ENCODE assay signal across 1 cellular context in genomic region chr5:108381955-108382783, GRCh38.
TF ChIP-seq lines count a peak whose summit lies in the region.

TSS of gene FBXL17 (minus strand) at chr5:108382098.

TF ChIP-seq in HepG2, 621 proteins besides CTCF, POLR2A, EP300 and RAD21 (continued from another document and continues in another):
- TF ChIP-seq REPIN1 (CRISPR knock-in tag; IDR thresholded peaks at IDR 0.05; ENCODE audit: borderline replicate concordance, low read depth) = peak; percentile 97
- peak; percentile 44; the same call in 1 of the 2 replicates for TF ChIP-seq TBX3 (IDR thresholded peaks at IDR 0.05; ENCODE audit: borderline replicate concordance)
- 0 out of 2 replicates have a peak, but pooled peaks have one; percentile 55 for TF ChIP-seq HOXA7 (CRISPR knock-in tag; IDR thresholded peaks at IDR 0.05)
- no peak for TF ChIP-seq SMARCE1 (IDR thresholded peaks at IDR 0.05; ENCODE audit: borderline replicate concordance)
- peak; percentile 68 for TF ChIP-seq ARID5B (CRISPR knock-in tag; IDR thresholded peaks at IDR 0.05)
- TF ChIP-seq FOXC1 (CRISPR knock-in tag; IDR thresholded peaks at IDR 0.05; ENCODE audit: borderline replicate concordance) = peak; percentile 75; the same call in 1 of the 2 replicates
- peak; percentile 78 for TF ChIP-seq AGO2 (optimal IDR thresholded peaks at IDR 0.05; ENCODE audit: low read depth, low read length)
- 0 out of 2 replicates have a peak, but pooled peaks have one; percentile 27 for TF ChIP-seq FOSL1 (CRISPR knock-in tag; IDR thresholded peaks at IDR 0.05; ENCODE audit: borderline replicate concordance)
- no peak for TF ChIP-seq PRPF4 (IDR thresholded peaks at IDR 0.05; ENCODE audit: low read depth, low read length, poor library complexity, severe bottlenecking)
- TF ChIP-seq ZNF253 (CRISPR knock-in tag; IDR thresholded peaks at IDR 0.05; ENCODE audit: borderline replicate concordance) = no peak
- peak; percentile 82 for TF ChIP-seq THAP11 (CRISPR knock-in tag; IDR thresholded peaks at IDR 0.05)
- TF ChIP-seq ZNF674 (CRISPR knock-in tag; IDR thresholded peaks at IDR 0.05; ENCODE audit: low read depth) = no peak
- peak; percentile 87 for TF ChIP-seq RNF2 (conservative IDR thresholded peaks at IDR 0.05; ENCODE audit: low read depth)
- TF ChIP-seq THAP7 (CRISPR knock-in tag; IDR thresholded peaks at IDR 0.05) = no peak
- no peak; the same call in none of the 2 replicates for TF ChIP-seq PAXIP1 (CRISPR knock-in tag; conservative IDR thresholded peaks at IDR 0.05)
- peak; percentile 73 for TF ChIP-seq ATF1 (CRISPR knock-in tag; IDR thresholded peaks at IDR 0.05)
- TF ChIP-seq ZNF574 (CRISPR knock-in tag; IDR thresholded peaks at IDR 0.05) = peak; percentile 87
- peak; percentile 95 for TF ChIP-seq ZSCAN31 (CRISPR knock-in tag; IDR thresholded peaks at IDR 0.05; ENCODE audit: low read depth)
- peak; percentile 43; the same call in 1 of the 2 replicates for TF ChIP-seq CENPT (CRISPR knock-in tag; IDR thresholded peaks at IDR 0.05; ENCODE audit: low read depth)
- no peak for TF ChIP-seq NPAS2 (CRISPR knock-in tag; IDR thresholded peaks at IDR 0.05; ENCODE audit: borderline replicate concordance)
- no peak for TF ChIP-seq ZNF207 (IDR thresholded peaks at IDR 0.05; ENCODE audit: borderline replicate concordance)
- TF ChIP-seq GTF2F1 (IDR thresholded peaks at IDR 0.05; ENCODE audit: low read length) = no peak
- TF ChIP-seq HCFC1 (IDR thresholded peaks at IDR 0.05; ENCODE audit: low read depth, low read length) = peak; percentile 2; the same call in 1 of the 2 replicates
- no peak for TF ChIP-seq NFIC (IDR thresholded peaks at IDR 0.05; ENCODE audit: low read length)
- peak; percentile 87 for TF ChIP-seq RFXAP (CRISPR knock-in tag; IDR thresholded peaks at IDR 0.05; ENCODE audit: borderline replicate concordance)
- TF ChIP-seq ZNF724P (CRISPR knock-in tag; IDR thresholded peaks at IDR 0.05; ENCODE audit: borderline replicate concordance) = peak; percentile 89; the same call in 1 of the 2 replicates
- TF ChIP-seq ZFP41 (CRISPR knock-in tag; IDR thresholded peaks at IDR 0.05; ENCODE audit: borderline replicate concordance) = no peak; the same call in 1 of the 2 replicates
- TF ChIP-seq ZNF709 (CRISPR knock-in tag; IDR thresholded peaks at IDR 0.05) = peak; percentile 89
- TF ChIP-seq MLX (CRISPR knock-in tag; IDR thresholded peaks at IDR 0.05) = peak; percentile 67
- 0 out of 2 replicates have a peak, but pooled peaks have one; percentile 32 for TF ChIP-seq ATF3 (CRISPR knock-in tag; IDR thresholded peaks at IDR 0.05)
- peak; percentile 95 for TF ChIP-seq NR2C2 (CRISPR knock-in tag; IDR thresholded peaks at IDR 0.05; ENCODE audit: borderline replicate concordance)
- TF ChIP-seq ZNF205 (CRISPR knock-in tag; IDR thresholded peaks at IDR 0.05) = peak; percentile 75; the same call in 1 of the 2 replicates
- TF ChIP-seq NKX3-1 (CRISPR knock-in tag; IDR thresholded peaks at IDR 0.05) = no peak; the same call in 1 of the 2 replicates
- TF ChIP-seq ZNF17 (CRISPR knock-in tag; IDR thresholded peaks at IDR 0.05) = no peak
- TF ChIP-seq JARID2 (CRISPR knock-in tag; IDR thresholded peaks at IDR 0.05; ENCODE audit: insufficient replicate concordance) = peak; percentile 69
- TF ChIP-seq ATAD3A (CRISPR knock-in tag; IDR thresholded peaks at IDR 0.05) = no peak
- TF ChIP-seq CBX2 (IDR thresholded peaks at IDR 0.05; ENCODE audit: low read depth, low read length) = no peak
- TF ChIP-seq CBX2 (CRISPR knock-in tag; IDR thresholded peaks at IDR 0.05; ENCODE audit: low read depth) = no peak
- peak; percentile 82 for TF ChIP-seq ZNF800 (CRISPR knock-in tag; IDR thresholded peaks at IDR 0.05)
- TF ChIP-seq ZMYM2 (CRISPR knock-in tag; IDR thresholded peaks at IDR 0.05) = peak; percentile 47; the same call in 1 of the 2 replicates
- peak; percentile 97 for TF ChIP-seq AKAP8 (CRISPR knock-in tag; IDR thresholded peaks at IDR 0.05)
- no peak for TF ChIP-seq MTERF4 (CRISPR knock-in tag; IDR thresholded peaks at IDR 0.05)
- peak; percentile 87 for TF ChIP-seq ZNF414 (CRISPR knock-in tag; IDR thresholded peaks at IDR 0.05)
- TF ChIP-seq CENPBD1 (CRISPR knock-in tag; IDR thresholded peaks at IDR 0.05; ENCODE audit: borderline replicate concordance, low read depth) = peak; percentile 76; the same call in 1 of the 2 replicates
- TF ChIP-seq GPN1 (CRISPR knock-in tag; IDR thresholded peaks at IDR 0.05; ENCODE audit: borderline replicate concordance) = no peak
- no peak; the same call in 1 of the 2 replicates for TF ChIP-seq CREB3 (CRISPR knock-in tag; IDR thresholded peaks at IDR 0.05)
- TF ChIP-seq TCF7 (IDR thresholded peaks at IDR 0.05; ENCODE audit: low read depth) = no peak
- 0 out of 2 replicates have a peak, but pooled peaks have one; percentile 58 for TF ChIP-seq RBAK (CRISPR knock-in tag; IDR thresholded peaks at IDR 0.05)
- TF ChIP-seq ZNF782 (CRISPR knock-in tag; IDR thresholded peaks at IDR 0.05; ENCODE audit: borderline replicate concordance) = peak; percentile 23; the same call in 1 of the 2 replicates
- peak; percentile 58; the same call in 1 of the 2 replicates for TF ChIP-seq NCOA2 (CRISPR knock-in tag; IDR thresholded peaks at IDR 0.05)
